Comparison of ENCODE assay signal across 7 cellular contexts in the genomic region with DNA sequence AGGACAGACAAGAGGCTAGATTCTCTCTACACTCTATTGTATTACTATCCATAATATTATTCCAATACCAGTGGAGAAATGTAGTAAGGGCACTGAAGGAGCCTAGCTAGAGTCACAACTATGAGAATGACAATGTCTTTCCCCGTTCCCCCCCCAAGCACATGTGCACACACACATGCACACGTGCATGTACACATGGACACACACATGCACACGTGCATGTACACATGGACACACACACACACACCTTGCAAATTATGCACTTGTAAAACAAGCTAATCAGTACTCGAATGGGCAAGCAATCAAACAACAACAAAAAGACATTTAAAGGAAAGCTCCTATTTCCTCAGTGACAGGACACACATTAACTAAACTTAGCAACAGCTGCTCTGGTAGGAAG.
"Had no signal": no experiment of that assay in that cellular context is flagged by ENCODE, and none has a peak within 500 bp of the region (broad histone marks: within the 10 kb centered on the region; RNA-seq: fewer than 3 reads in every experiment).

No MANE protein-coding gene starts in this region.

- H3K27ac Mint-ChIP-seq: GM23338, H9, IgD-negative memory B cell had no signal

- H2AFZ ChIP-seq: GM23338 had no signal

- H3K4me1 Mint-ChIP-seq: GM23338, H9 had no signal

- H3K4me2 ChIP-seq: GM23338 had no signal

- FAIRE-seq: H1, H54, HTR-8/SVneo had no signal

- H3K4me3 ChIP-seq: GM23338 had no signal

- H3K9me3 Mint-ChIP-seq: GM23338 had no signal

- ATAC-seq: GM23338 had no signal

- H3K36me3 Mint-ChIP-seq: IgD-negative memory B cell had no signal

- H3K4me3 Mint-ChIP-seq: GM23338, H9, IgD-negative memory B cell had no signal

- DNase-seq: H9, HCEC 1CT had no signal
